1 cellular context compared by ENCODE assay signal in genomic region chr2:203164311-203164935, GRCh38.
TF ChIP-seq lines count a peak whose summit lies in the region.

No MANE protein-coding gene starts in this region.

TF ChIP-seq in IMR-90, 13 proteins besides CTCF, POLR2A, EP300 and RAD21:
- no peak for TF ChIP-seq ELK1 (IDR thresholded peaks at IDR 0.05; ENCODE audit: borderline replicate concordance, low read depth, low read length)
- no peak; the same call in 1 of the 2 replicates for TF ChIP-seq FOS (IDR thresholded peaks at IDR 0.05; ENCODE audit: low read depth, low read length)
- TF ChIP-seq NFE2L2 (IDR thresholded peaks at IDR 0.05; ENCODE audit: low read depth, low read length): no peak
- peak; percentile 89 for TF ChIP-seq CEBPB (IDR thresholded peaks at IDR 0.05; ENCODE audit: low read depth, low read length)
- TF ChIP-seq SMC3 (IDR thresholded peaks at IDR 0.05; ENCODE audit: low read depth, low read length): no peak
- no peak for TF ChIP-seq CHD1 (IDR thresholded peaks at IDR 0.05; ENCODE audit: low read depth, low read length)
- TF ChIP-seq USF2 (IDR thresholded peaks at IDR 0.05; ENCODE audit: low read depth, low read length): no peak
- TF ChIP-seq MAFK (IDR thresholded peaks at IDR 0.05; ENCODE audit: low read depth, low read length): no peak
- no peak for TF ChIP-seq RFX5 (IDR thresholded peaks at IDR 0.05; ENCODE audit: low read depth, low read length)
